ENCODE assay signal across 23 cellular contexts in the genomic region with DNA sequence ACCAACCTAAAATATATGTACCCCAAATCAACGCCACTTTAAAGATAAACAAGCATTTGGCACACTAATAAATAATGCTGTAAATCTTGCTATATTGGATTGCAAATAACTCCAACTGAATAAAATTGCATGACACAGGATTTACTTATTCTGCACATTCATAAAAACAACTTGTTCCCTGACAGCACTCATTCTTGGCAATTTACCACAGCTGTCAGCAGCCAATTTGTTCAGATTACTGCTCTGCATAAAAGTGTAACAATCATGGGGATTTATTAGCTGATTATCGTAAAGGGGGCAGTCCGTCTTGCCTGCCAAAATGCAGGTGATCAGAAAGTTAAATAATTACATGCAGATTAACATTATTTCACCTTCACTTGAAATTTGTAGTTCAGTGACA.
DNase-seq lines count a peak whose midpoint lies in the region; ATAC-seq and TF ChIP-seq lines count a peak whose summit lies in the region.
"Had no signal": no experiment of that assay in that cellular context is flagged by ENCODE, and none has a peak within 500 bp of the region (broad histone marks: within the 10 kb centered on the region; RNA-seq: fewer than 3 reads in every experiment).

No MANE protein-coding gene starts in this region.

- DNase-seq in NCI-H446 treated with DMSO at 0.1 percent for 48 hours (lab: John Stamatoyannopoulos, UW) (peak; percentile 3), NCI-H446 (lab: John Stamatoyannopoulos, UW) (no peak), cerebellar cortex (ENCODE audit: low spot score) (peak; percentile 32), EL (no peak)
- DNase-seq: BE2C, DMS153, DND-41, GM23248, H9, NCI-H1092 treated with DMSO at 0.1 percent for 48 hours, NCI-H1436, NCI-H1930, NCI-H2107, NCI-H526, NCI-H82, SHP77 had no signal

- no peak for TF ChIP-seq RAD21 in neural cell (conservative IDR thresholded peaks at IDR 0.05)

- no peak for TF ChIP-seq CTCF in neural cell (IDR thresholded peaks at IDR 0.05; ENCODE audit: poor library complexity, severe bottlenecking)

- H3K79me2 ChIP-seq in neural cell (replicated peaks; ENCODE audit: insufficient read depth, low read length): no peaks in the 10 kb centered on the region

- no peak overlapping the region for H2AFZ ChIP-seq in neural cell (ENCODE audit: low read depth, low read length)
- H2AFZ ChIP-seq: GM23248 had no signal

- H3K27me3 ChIP-seq in neural cell (ENCODE audit: insufficient read depth, low read depth, low read length): no peaks in the 10 kb centered on the region
- H3K27me3 ChIP-seq: BE2C had no signal

- no peak overlapping the region for H3K4me3 ChIP-seq in neural cell (ENCODE audit: low read length)
- H3K4me3 ChIP-seq: GM23248 had no signal

- H3K27ac ChIP-seq in neural cell (ENCODE audit: low read length): no peak overlapping the region
- H3K27ac ChIP-seq: 22Rv1, GM23248, HL-60, RWPE1 had no signal

- no peaks in the 10 kb centered on the region for H4K20me1 ChIP-seq in neural cell (ENCODE audit: insufficient read depth)

- no peak overlapping the region for H3K4me2 ChIP-seq in neural cell (ENCODE audit: low read length)

- peak; percentile 76 for TF ChIP-seq EP300 in neural cell (conservative IDR thresholded peaks at IDR 0.05; ENCODE audit: poor library complexity, severe bottlenecking)

- H3K9me3 ChIP-seq in neural cell (ENCODE audit: low read length): no peaks in the 10 kb centered on the region
- H3K9me3 ChIP-seq: BE2C had no signal

- no peaks in the 10 kb centered on the region for H3K9me2 ChIP-seq in neural cell (ENCODE audit: insufficient read depth, low read length)

- H3K9ac ChIP-seq in neural cell (ENCODE audit: low read length): no peak overlapping the region
- H3K9ac ChIP-seq: GM23248 had no signal

- H3F3A ChIP-seq in neural cell (ENCODE audit: insufficient read depth, low read length, poor library complexity, severe bottlenecking): no peaks in the 10 kb centered on the region

- ATAC-seq in HG02885 (IDR thresholded peaks at IDR 0.05; ENCODE audit: poor library complexity, unreplicated experiment) (no peak), HG02588 (IDR thresholded peaks at IDR 0.05; ENCODE audit: unreplicated experiment) (no peak)
- ATAC-seq: Panc1 had no signal

- no peaks in the 10 kb centered on the region for H3K36me3 ChIP-seq in neural cell (ENCODE audit: insufficient read depth, low read length)
- H3K36me3 ChIP-seq: BE2C had no signal

TF ChIP-seq in neural cell, 6 proteins besides CTCF, POLR2A, EP300 and RAD21:
- TF ChIP-seq POLR2AphosphoS5 (IDR thresholded peaks at IDR 0.05) (peak; percentile 37), TAF1 (IDR thresholded peaks at IDR 0.05; ENCODE audit: low read depth) (no peak)

Comparison
In these comparisons a context has a peak if more than half of its experiments do, and no peak if none do; other contexts are left out.
1. DNase-seq: peak in NCI-H446 treated with DMSO at 0.1 percent for 48 hours (single experiment) and cerebellar cortex (single experiment); none in NCI-H446 (0 of 2) and EL (single experiment).